ENCODE assay signal across 25 cellular contexts in the genomic region with DNA sequence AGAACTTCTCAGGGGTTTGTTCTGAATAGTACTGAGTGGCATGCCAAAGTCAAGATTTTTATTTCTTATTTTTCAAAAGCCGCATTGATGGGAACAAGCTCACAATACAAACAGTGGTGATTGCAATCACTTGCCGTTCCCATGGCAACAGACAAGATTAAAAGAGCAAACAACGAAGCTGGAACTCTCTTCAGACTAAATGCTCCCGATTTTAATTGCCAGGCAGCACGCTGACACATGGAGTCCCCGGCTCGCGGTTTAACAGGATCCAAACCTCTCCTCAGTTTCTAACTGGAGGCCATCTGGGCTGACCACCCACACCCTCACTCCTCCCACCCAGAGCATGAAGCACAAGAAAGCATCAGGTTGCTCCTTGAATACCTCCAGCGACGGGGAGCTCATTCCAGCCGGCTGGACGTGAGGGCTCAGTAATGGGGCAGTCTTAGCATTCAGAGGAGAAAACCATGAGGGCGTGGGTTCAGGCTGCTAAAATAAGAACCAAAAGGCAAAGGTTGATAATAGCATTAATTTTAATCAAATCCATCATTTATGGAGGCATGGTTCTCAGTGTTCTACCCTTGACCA. TPM values are rescaled to one million over a fixed set of nuclear protein-coding genes. Genes with fewer than 3 reads are reported as not detected.
DNase-seq lines count a peak whose midpoint lies in the region; ATAC-seq and TF ChIP-seq lines count a peak whose summit lies in the region.
"Had no signal": no experiment of that assay in that cellular context is flagged by ENCODE, and none has a peak within 500 bp of the region (broad histone marks: within the 10 kb centered on the region; RNA-seq: fewer than 3 reads in every experiment).

No MANE protein-coding gene starts in this region.

- H3K27ac Mint-ChIP-seq in activated CD8-positive, alpha-beta T cell treated with anti-CD3 and anti-CD28 coated beads for 36 hours: no peak overlapping the region
- H3K27ac Mint-ChIP-seq: nephron progenitor cell; stimulated activated memory B cell treated with anti-CD40 and anti-IgM and Interleukin-4, amounts not matched to agents 10 μg/mL and 1 μg/mL and 100 μg/mL, for 72 hours had no signal

- peak; percentile 22 for DNase-seq in COLO668 (lab: John Stamatoyannopoulos, UW; ENCODE audit: unreplicated experiment)
- peak; percentile 60 for DNase-seq in DMS79 treated with DMSO at 0.1 percent for 48 hours (lab: John Stamatoyannopoulos, UW)
- DNase-seq in NCI-H69 (lab: John Stamatoyannopoulos, UW): peak; percentile 78
- DNase-seq in left kidney (ENCODE audit: low read depth, low spot score): peak; percentile 22
- DNase-seq in NAMALWA (ENCODE audit: low spot score): no peak
- no peak for DNase-seq in KBM-7
- no peak for DNase-seq in activated CD8-positive, alpha-beta T cell treated with anti-CD3 and anti-CD28 coated beads for 36 hours
- DNase-seq: activated CD4-positive, CD25-positive, alpha-beta regulatory T cell treated with anti-CD3 and anti-CD28 coated beads, Interleukin-2, amount 50 U/mL, for 72 hours; adrenal gland; AML-193; central memory CD4-positive, alpha-beta T cell; effector CD8-positive, alpha-beta T cell; GM23248; heart right ventricle; Kasumi-1; kidney; nephron progenitor cell; SJCRH30; stimulated activated CD4-positive, alpha-beta T cell treated with anti-CD3 and anti-CD28 coated beads, Interleukin-12 subunit alpha, Interleukin-12 subunit beta, amount 100 ng/mL, for 4 hours; thyroid gland had no signal

- no peak for TF ChIP-seq CTCF in activated CD8-positive, alpha-beta T cell treated with anti-CD3 and anti-CD28 coated beads for 36 hours (IDR thresholded peaks at IDR 0.05)

- intact Hi-C loops in activated CD8-positive, alpha-beta T cell treated with anti-CD3 and anti-CD28 coated beads for 36 hours (cut with micrococcal nuclease): no loop called here

- POLR2A ChIA-PET in activated CD8-positive, alpha-beta T cell treated with anti-CD3 and anti-CD28 coated beads for 36 hours (lab: Charles Lee): no interaction called here

- CTCF ChIA-PET in activated CD8-positive, alpha-beta T cell treated with anti-CD3 and anti-CD28 coated beads for 36 hours (lab: Charles Lee): interaction anchor here (1.2 kb wide), 1 partner anchor 79 kb away, joined by 3 read pairs; no protein-coding TSS in a partner anchor

- in situ Hi-C loops in KBM-7 (cut with MboI; ENCODE audit: low pct_unique_long_range_greater_than_20kb, low sequenced_read_pairs): no loop called here

- peaks cover 24% of the 10 kb centered on the region for H3K27me3 Mint-ChIP-seq in activated CD8-positive, alpha-beta T cell treated with anti-CD3 and anti-CD28 coated beads for 36 hours

- H3K4me1 Mint-ChIP-seq in activated CD8-positive, alpha-beta T cell treated with anti-CD3 and anti-CD28 coated beads for 36 hours (ENCODE audit: low read depth): no peaks in the 10 kb centered on the region
- H3K4me1 Mint-ChIP-seq: nephron progenitor cell; stimulated activated memory B cell treated with anti-CD40 and anti-IgM and Interleukin-4, amounts not matched to agents 10 μg/mL and 1 μg/mL and 100 μg/mL, for 72 hours had no signal

- H3K9me3 Mint-ChIP-seq in activated CD8-positive, alpha-beta T cell treated with anti-CD3 and anti-CD28 coated beads for 36 hours: no peaks in the 10 kb centered on the region

- ATAC-seq in HG02623 (IDR thresholded peaks at IDR 0.05; ENCODE audit: unreplicated experiment): no peak
- no peak for ATAC-seq in activated CD8-positive, alpha-beta T cell treated with anti-CD3 and anti-CD28 coated beads for 36 hours
- ATAC-seq: heart right ventricle; stimulated activated memory B cell treated with anti-CD40 and anti-IgM and Interleukin-4, amounts not matched to agents 10 μg/mL and 1 μg/mL and 100 μg/mL, for 72 hours had no signal

- H3K36me3 Mint-ChIP-seq in activated CD8-positive, alpha-beta T cell treated with anti-CD3 and anti-CD28 coated beads for 36 hours (ENCODE audit: low read depth): no peaks in the 10 kb centered on the region
- H3K36me3 Mint-ChIP-seq: stimulated activated memory B cell treated with anti-CD40 and anti-IgM and Interleukin-4, amounts not matched to agents 10 μg/mL and 1 μg/mL and 100 μg/mL, for 72 hours had no signal

- no peak overlapping the region for H3K4me3 Mint-ChIP-seq in activated CD8-positive, alpha-beta T cell treated with anti-CD3 and anti-CD28 coated beads for 36 hours
- H3K4me3 Mint-ChIP-seq: nephron progenitor cell; stimulated activated memory B cell treated with anti-CD40 and anti-IgM and Interleukin-4, amounts not matched to agents 10 μg/mL and 1 μg/mL and 100 μg/mL, for 72 hours had no signal

RNA-seq across cellular contexts. Expression of a gene that starts 41.5 kb away (rescaled TPM):
- not detected for total RNA-seq in activated CD8-positive, alpha-beta T cell treated with anti-CD3 and anti-CD28 coated beads for 36 hours
- total RNA-seq: adrenal gland; fibroblast of lung; GM23248; heart right ventricle; kidney; mesenteric fat pad; T-helper 2 cell treated with Interferon-gamma antibody and Interleukin-4, amounts not matched to agents 100 ng/mL and 5 ng/mL, for 36 hours; thyroid gland had no signal

RNA-seq across cellular contexts. Expression of a gene that starts 50.8 kb away (rescaled TPM):
- total RNA-seq in activated CD8-positive, alpha-beta T cell treated with anti-CD3 and anti-CD28 coated beads for 36 hours: 1 to 10 TPM; 3.7 to 4.6 TPM
- total RNA-seq: mesenteric fat pad, thyroid gland had no signal

Comparison
In these comparisons a context has a peak if more than half of its experiments do, and no peak if none do; other contexts are left out.
1. DNase-seq: peak in COLO668 (single experiment), DMS79 treated with DMSO at 0.1 percent for 48 hours (single experiment), NCI-H69 (single experiment) and left kidney (single experiment); none in NAMALWA (single experiment), KBM-7 (single experiment) and activated CD8-positive, alpha-beta T cell treated with anti-CD3 and anti-CD28 coated beads for 36 hours (single experiment).